In genomic region chr14:92649934-92650545, GRCh38 we compare ENCODE assay signal across 1 cellular context.
TF ChIP-seq lines count a peak whose summit lies in the region.

No MANE protein-coding gene starts in this region.

TF ChIP-seq in GM12878, 131 proteins besides CTCF, POLR2A, EP300 and RAD21 (continued from another document):
- TF ChIP-seq TCF3 (IDR thresholded peaks at IDR 0.05; ENCODE audit: borderline replicate concordance, insufficient read depth, low read depth, low read length) (no peak), ZBTB40 (IDR thresholded peaks at IDR 0.05; ENCODE audit: borderline replicate concordance) (no peak), MEF2B (IDR thresholded peaks at IDR 0.05; ENCODE audit: partially characterized antibody, poor library complexity, severe bottlenecking) (no peak), KDM1A (IDR thresholded peaks at IDR 0.05; ENCODE audit: borderline replicate concordance) (no peak), ZNF24 (IDR thresholded peaks at IDR 0.05) (no peak), BCL3 (IDR thresholded peaks at IDR 0.05; ENCODE audit: borderline replicate concordance, insufficient read depth, low read depth, low read length, poor library complexity, severe bottlenecking) (no peak), ATF7 (IDR thresholded peaks at IDR 0.05; ENCODE audit: low read depth) (no peak), KLF5 (IDR thresholded peaks at IDR 0.05; ENCODE audit: partially characterized antibody) (no peak), LARP7 (IDR thresholded peaks at IDR 0.05) (no peak), NR2C2 (IDR thresholded peaks at IDR 0.05; ENCODE audit: borderline replicate concordance, control insufficient read depth, insufficient read length, low read depth) (no peak), TARDBP (IDR thresholded peaks at IDR 0.05; ENCODE audit: borderline replicate concordance) (no peak), TBL1XR1 (IDR thresholded peaks at IDR 0.05; ENCODE audit: low read depth, low read length) (no peak), NBN (IDR thresholded peaks at IDR 0.05) (no peak), CEBPZ (IDR thresholded peaks at IDR 0.05; ENCODE audit: low read depth, low read length) (no peak)
